In the genomic region with DNA sequence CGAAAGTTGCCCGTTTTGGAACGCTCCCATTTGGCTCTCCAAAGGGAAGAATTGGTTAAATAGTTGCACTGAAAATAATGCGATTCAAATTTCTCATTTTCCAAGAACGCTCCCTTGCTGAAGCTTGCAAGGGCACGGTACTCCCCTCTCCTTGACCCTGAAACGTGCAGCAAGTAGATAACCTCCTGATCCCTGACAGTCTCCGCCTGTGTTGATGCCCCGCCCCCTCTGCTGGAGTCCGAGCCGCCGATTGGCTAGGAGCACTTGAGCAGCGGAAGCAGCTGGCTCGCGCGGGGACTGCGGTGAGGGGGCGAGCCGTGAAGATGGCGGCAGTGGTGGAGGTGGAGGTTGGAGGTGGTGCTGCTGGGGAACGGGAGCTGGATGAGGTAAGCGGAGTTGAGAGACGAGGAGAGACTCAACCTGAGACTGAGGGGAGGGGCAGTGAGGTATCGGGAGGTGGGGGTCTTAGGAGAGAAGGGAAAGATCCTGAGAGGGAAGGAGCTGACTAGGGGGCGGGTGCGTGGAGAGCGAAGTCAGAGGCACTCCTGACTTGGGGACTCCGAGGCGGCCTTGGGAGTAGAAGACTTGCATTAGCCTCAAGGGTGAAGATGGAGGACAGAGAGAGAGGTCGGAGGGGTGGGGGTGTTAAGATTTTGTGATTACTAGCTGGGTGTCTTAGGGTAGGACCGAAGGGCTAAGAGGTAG, we compare ENCODE assay signal across 1 cellular context.
A peak's percentile ranks its signal among the peaks of the same experiment; 100 is the strongest.
TF ChIP-seq lines count a peak whose summit lies in the region.

RNF121 (plus strand) TSS at position 308 of the 705 bp plus-strand sequence; CDS start at position 324, 16 bp downstream.

TF ChIP-seq in A549, 52 proteins besides CTCF, POLR2A, EP300 and RAD21 (continued from another document):
- TF ChIP-seq RFX5 (IDR thresholded peaks at IDR 0.05) (0 out of 2 replicates have a peak, but pooled peaks have one; percentile 9), ESRRA (IDR thresholded peaks at IDR 0.05; ENCODE audit: borderline replicate concordance, low read length) (peak; percentile 24; the same call in 1 of the 2 replicates), JUN (IDR thresholded peaks at IDR 0.05) (peak in 1 of 2 experiments; percentile 61; a peak in 2 of 5 replicates)
TF ChIP-seq in A549: peak in this region for 11.
